ENCODE assay signal across 20 cellular contexts in genomic region chr7:122402235-122402634, GRCh38.
A peak's percentile ranks its signal among the peaks of the same experiment; 100 is the strongest.
DNase-seq lines count a peak whose midpoint lies in the region; ATAC-seq and TF ChIP-seq lines count a peak whose summit lies in the region.
"Had no signal": no experiment of that assay in that cellular context is flagged by ENCODE, and none has a peak within 500 bp of the region (broad histone marks: within the 10 kb centered on the region; RNA-seq: fewer than 3 reads in every experiment).

No MANE protein-coding gene starts in this region.

- H3K27ac ChIP-seq in GM23338 (ENCODE audit: low read depth): no peak overlapping the region
- peak overlapping the region; percentile 91 for H3K27ac ChIP-seq in KMS-11
- no peak overlapping the region for H3K27ac ChIP-seq in mesendoderm (ENCODE audit: low read depth, low read length)
- H3K27ac ChIP-seq: A549 had no signal

- no peak overlapping the region for H4K5ac ChIP-seq in mesendoderm (ENCODE audit: low read length)

- H3K36me3 Mint-ChIP-seq in GM23338 (ENCODE audit: low read depth): peaks cover 10% of the 10 kb centered on the region; the same call in 2 of the 3 replicates
- H3K36me3 Mint-ChIP-seq: IgD-negative memory B cell had no signal

- no CpG with 5 or more reads among the region's 4 CpGs for WGBS in mesendoderm (ENCODE audit: extremely low coverage, insufficient coverage, low lambda C conversion rate)

- H3F3A ChIP-seq in GM23338 (replicated peaks; ENCODE audit: low read depth): no peaks in the 10 kb centered on the region; the same call in 1 of the 2 replicates

- H3K56ac ChIP-seq in mesendoderm (ENCODE audit: low read length): no peak overlapping the region

- H4K20me1 ChIP-seq in GM23338 (replicated peaks; ENCODE audit: insufficient read depth) (no peaks in the 10 kb centered on the region), KMS-11 (ENCODE audit: insufficient read depth) (no peaks in the 10 kb centered on the region)

- H4K8ac ChIP-seq in mesendoderm (ENCODE audit: low read depth, low read length): no peak overlapping the region

- H3K27ac Mint-ChIP-seq in GM23338: peak overlapping the region; percentile 69
- H3K27ac Mint-ChIP-seq: IgD-negative memory B cell had no signal

- no peaks in the 10 kb centered on the region for H3K9me3 Mint-ChIP-seq in GM23338

- H2BK15ac ChIP-seq in mesendoderm (replicated peaks; ENCODE audit: low read depth): no peak overlapping the region

- H3K4me3 ChIP-seq in GM23338: no peak overlapping the region
- no peak overlapping the region for H3K4me3 ChIP-seq in KMS-11 (IDR thresholded peaks at IDR 0.05; ENCODE audit: insufficient read depth, low read depth, low read length)
- H3K4me3 ChIP-seq in astrocyte of the spinal cord (ENCODE audit: low read depth, low read length): no peak overlapping the region
- H3K4me3 ChIP-seq in mesendoderm (ENCODE audit: low read length): no peak overlapping the region
- H3K4me3 ChIP-seq: A549 had no signal

- no peak overlapping the region for H2BK120ac ChIP-seq in mesendoderm (ENCODE audit: low read depth, low read length)

- H3K79me2 ChIP-seq in GM23338 (replicated peaks; ENCODE audit: insufficient read depth): no peaks in the 10 kb centered on the region
- H3K79me2 ChIP-seq in KMS-11 (ENCODE audit: insufficient read depth, low read depth): no peaks in the 10 kb centered on the region
- no peaks in the 10 kb centered on the region for H3K79me2 ChIP-seq in mesendoderm (ENCODE audit: control insufficient read depth, insufficient read depth, low read length)

- no peak overlapping the region for H3K18ac ChIP-seq in mesendoderm (ENCODE audit: low read length)

- no peak overlapping the region for H3K4me3 Mint-ChIP-seq in GM23338
- H3K4me3 Mint-ChIP-seq: IgD-negative memory B cell had no signal

- H2BK5ac ChIP-seq in mesendoderm (ENCODE audit: low read length): no peak overlapping the region

- no peak for TF ChIP-seq CTCF in GM23338 (conservative IDR thresholded peaks at IDR 0.05; ENCODE audit: low read depth in 2 of 2)
- TF ChIP-seq CTCF in KMS-11 (conservative IDR thresholded peaks at IDR 0.05; ENCODE audit: low read depth, low read length): no peak
- TF ChIP-seq CTCF in astrocyte of the spinal cord (IDR thresholded peaks at IDR 0.05; ENCODE audit: low read depth, low read length): no peak

- H3K9ac ChIP-seq in KMS-11 (peak overlapping the region; percentile 48), mesendoderm (ENCODE audit: low read length) (no peak overlapping the region)

- peak; percentile 46 for DNase-seq in GM23338 (ENCODE audit: low spot score)
- peak; percentile 11 for DNase-seq in astrocyte of the spinal cord (ENCODE audit: low read depth, low spot score)
- DNase-seq in mesendoderm: peak; percentile 79
- DNase-seq in ureter (ENCODE audit: low spot score): no peak
- DNase-seq in NCI-H2196 (lab: John Stamatoyannopoulos, UW; ENCODE audit: unreplicated experiment): no peak
- no peak for DNase-seq in dedifferentiated amniotic fluid mesenchymal stem cell (ENCODE audit: extremely low spot score)
- DNase-seq: BE2C; EL; GOT3; Karpas-422; MV-4-11; NCI-H187; NCI-H2227 treated with DMSO at 0.1 percent for 48 hours; NCI-H510A; NCI-H774; NK-92 treated with Interleukin-12 subunit alpha and Interleukin-12 subunit beta, amount 100 ng/mL, for 24 hours had no signal

- H3K4me1 Mint-ChIP-seq in GM23338: peaks cover 37% of the 10 kb centered on the region

- no peak overlapping the region for H3K23ac ChIP-seq in mesendoderm (ENCODE audit: low read length)

- H3K27me3 ChIP-seq in GM23338 (ENCODE audit: insufficient read depth): no peaks in the 10 kb centered on the region
- H3K27me3 ChIP-seq in KMS-11 (ENCODE audit: insufficient read depth, low read depth): no peaks in the 10 kb centered on the region
- peaks cover 2% of the 10 kb centered on the region for H3K27me3 ChIP-seq in mesendoderm (ENCODE audit: insufficient read depth, low read length, poor library complexity)
- H3K27me3 ChIP-seq: BE2C had no signal

- H3K4me2 ChIP-seq in GM23338 (0 out of 2 replicates have a peak overlapping the region, but pooled peaks have one; percentile 2), KMS-11 (peak overlapping the region; percentile 85), mesendoderm (ENCODE audit: low read length) (no peak overlapping the region)
- H3K4me2 ChIP-seq: A549 had no signal

- ATAC-seq in GM23338: peak; percentile 84
- ATAC-seq: A549, Panc1 had no signal

- H2AFZ ChIP-seq in GM23338: no peak overlapping the region
- peak overlapping the region; percentile 44; the same call in 1 of the 2 replicates for H2AFZ ChIP-seq in KMS-11 (ENCODE audit: low read depth)

- H3K4ac ChIP-seq in mesendoderm (ENCODE audit: low read depth, low read length): no peak overlapping the region

- no peaks in the 10 kb centered on the region for H3K79me1 ChIP-seq in mesendoderm (ENCODE audit: low read length)

- no peaks in the 10 kb centered on the region for H3K9me2 ChIP-seq in GM23338 (ENCODE audit: insufficient read depth)

- H3K4me1 ChIP-seq in GM23338 (ENCODE audit: insufficient read depth): peaks cover 26% of the 10 kb centered on the region
- H3K4me1 ChIP-seq in KMS-11 (ENCODE audit: low read depth, poor library complexity, severe bottlenecking): peaks cover 85% of the 10 kb centered on the region
- peaks cover 4% of the 10 kb centered on the region for H3K4me1 ChIP-seq in mesendoderm (ENCODE audit: control insufficient read depth, low read depth, low read length)
- H3K4me1 ChIP-seq: A549, BE2C had no signal

- H3K36me3 ChIP-seq in GM23338 (ENCODE audit: insufficient read depth) (no peaks in the 10 kb centered on the region), KMS-11 (ENCODE audit: insufficient read depth) (no peaks in the 10 kb centered on the region), mesendoderm (ENCODE audit: control insufficient read depth, insufficient read depth, low read length) (no peaks in the 10 kb centered on the region)
- H3K36me3 ChIP-seq: BE2C had no signal

- no peak overlapping the region for H2AK5ac ChIP-seq in mesendoderm (ENCODE audit: low read length)

- in situ Hi-C loops in astrocyte of the spinal cord (cut with HindIII; ENCODE audit: low sequenced_read_pairs): no loop called here

- H3K27me3 Mint-ChIP-seq in GM23338 (ENCODE audit: insufficient read depth, low read depth, poor library complexity): peaks cover 4% of the 10 kb centered on the region
- H3K27me3 Mint-ChIP-seq: IgD-negative memory B cell had no signal

TF ChIP-seq in GM23338, 12 proteins besides CTCF, POLR2A, EP300 and RAD21 (continues in another document):
- no peak for TF ChIP-seq ZNF114 (CRISPR knock-in tag; IDR thresholded peaks at IDR 0.05)
- TF ChIP-seq ZNF331 (CRISPR knock-in tag; IDR thresholded peaks at IDR 0.05; ENCODE audit: low read depth): no peak
- no peak for TF ChIP-seq NANOG (IDR thresholded peaks at IDR 0.05; ENCODE audit: borderline replicate concordance)
- TF ChIP-seq POLR2AphosphoS5 (IDR thresholded peaks at IDR 0.05; ENCODE audit: low read depth): no peak
- TF ChIP-seq, protein P1, sequence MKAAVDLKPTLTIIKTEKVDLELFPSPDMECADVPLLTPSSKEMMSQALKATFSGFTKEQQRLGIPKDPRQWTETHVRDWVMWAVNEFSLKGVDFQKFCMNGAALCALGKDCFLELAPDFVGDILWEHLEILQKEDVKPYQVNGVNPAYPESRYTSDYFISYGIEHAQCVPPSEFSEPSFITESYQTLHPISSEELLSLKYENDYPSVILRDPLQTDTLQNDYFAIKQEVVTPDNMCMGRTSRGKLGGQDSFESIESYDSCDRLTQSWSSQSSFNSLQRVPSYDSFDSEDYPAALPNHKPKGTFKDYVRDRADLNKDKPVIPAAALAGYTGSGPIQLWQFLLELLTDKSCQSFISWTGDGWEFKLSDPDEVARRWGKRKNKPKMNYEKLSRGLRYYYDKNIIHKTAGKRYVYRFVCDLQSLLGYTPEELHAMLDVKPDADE (IDR thresholded peaks at IDR 0.05): no peak
- TF ChIP-seq EZH2phosphoT487 (IDR thresholded peaks at IDR 0.05; ENCODE audit: unreplicated experiment): no peak
- no peak for TF ChIP-seq JUNB (IDR thresholded peaks at IDR 0.05; ENCODE audit: unreplicated experiment)
- no peak for TF ChIP-seq CREB1 (CRISPR knock-in tag; IDR thresholded peaks at IDR 0.05; ENCODE audit: low read depth)

Comparison
In these comparisons a context has a peak if more than half of its experiments do, and no peak if none do; other contexts are left out.
1. DNase-seq: peak in GM23338 (single experiment), astrocyte of the spinal cord (single experiment) and mesendoderm (single experiment); none in ureter (single experiment), NCI-H2196 (single experiment) and dedifferentiated amniotic fluid mesenchymal stem cell (single experiment).